ENCODE assay signal across 17 cellular contexts in the genomic region with DNA sequence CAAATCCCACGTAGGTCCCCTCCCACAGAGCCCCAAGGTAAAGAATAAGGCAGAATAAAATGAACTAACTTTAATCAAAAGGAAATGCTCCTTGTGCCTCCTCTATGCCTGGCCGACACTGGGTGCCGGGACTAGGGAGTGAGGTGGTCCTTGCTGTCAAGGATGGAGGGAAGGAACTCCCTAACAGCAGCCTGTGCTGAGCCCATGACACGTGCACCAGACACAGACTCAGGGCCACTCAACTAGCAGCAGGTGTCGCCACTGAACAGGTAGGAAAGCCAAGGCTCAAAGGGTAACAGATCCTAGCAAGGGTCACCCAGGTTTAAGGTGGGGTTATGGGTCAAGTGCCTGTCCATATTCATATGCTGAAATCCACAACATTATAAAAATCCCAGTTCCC. TPM values are rescaled to one million over a fixed set of nuclear protein-coding genes. Genes with fewer than 3 reads are reported as not detected.
"Had no signal": no experiment of that assay in that cellular context is flagged by ENCODE, and none has a peak within 500 bp of the region (broad histone marks: within the 10 kb centered on the region; RNA-seq: fewer than 3 reads in every experiment).

No MANE protein-coding gene starts in this region.

- H3K4me3 Mint-ChIP-seq: activated CD4-positive, alpha-beta memory T cell treated with anti-CD3 and anti-CD28 coated beads for 36 hours; activated naive CD8-positive, alpha-beta T cell treated with anti-CD3 and anti-CD28 coated beads for 36 hours; activated T-cell treated with anti-CD3 and anti-CD28 coated beads, Interleukin-2, amount 50 U/mL, for 72 hours; memory B cell; natural killer cell had no signal

- H3K9me3 ChIP-seq: left lung, sigmoid colon had no signal

- H3K36me3 Mint-ChIP-seq: activated CD4-positive, alpha-beta memory T cell treated with anti-CD3 and anti-CD28 coated beads for 36 hours; activated naive CD8-positive, alpha-beta T cell treated with anti-CD3 and anti-CD28 coated beads for 36 hours; memory B cell; natural killer cell had no signal

- DNase-seq: activated CD4-positive, alpha-beta memory T cell treated with anti-CD3 and anti-CD28 coated beads for 36 hours; activated CD4-positive, alpha-beta T cell treated with anti-CD3 and anti-CD28 coated beads for 1 hour; activated gamma-delta T cell treated with Interleukin-2 at 50 U/mL for 16 hours; activated naive CD8-positive, alpha-beta T cell treated with anti-CD3 and anti-CD28 coated beads for 36 hours; activated T-cell treated with anti-CD3 and anti-CD28 coated beads, Interleukin-2, amount 50 U/mL, for 72 hours; anterior cingulate cortex; cerebellar nuclear complex; dermis blood vessel endothelial cell; glutamatergic neuron; left lung; natural killer cell; sigmoid colon; stimulated activated CD4-positive, alpha-beta T cell treated with anti-CD3 and anti-CD28 coated beads, Interleukin-2, amount 100 ng/mL, for 24 hours; stimulated activated naive CD4-positive, alpha-beta T cell; trophoblast cell had no signal

- H3K27ac Mint-ChIP-seq: activated CD4-positive, alpha-beta memory T cell treated with anti-CD3 and anti-CD28 coated beads for 36 hours; activated naive CD8-positive, alpha-beta T cell treated with anti-CD3 and anti-CD28 coated beads for 36 hours; activated T-cell treated with anti-CD3 and anti-CD28 coated beads, Interleukin-2, amount 50 U/mL, for 72 hours; memory B cell; natural killer cell had no signal

- H3K4me1 Mint-ChIP-seq: activated naive CD8-positive, alpha-beta T cell treated with anti-CD3 and anti-CD28 coated beads for 36 hours; memory B cell; natural killer cell had no signal

- H3K4me3 ChIP-seq: left lung, sigmoid colon had no signal

- H3K36me3 ChIP-seq: left lung, sigmoid colon had no signal

- H3K9me3 Mint-ChIP-seq: activated CD4-positive, alpha-beta memory T cell treated with anti-CD3 and anti-CD28 coated beads for 36 hours; activated naive CD8-positive, alpha-beta T cell treated with anti-CD3 and anti-CD28 coated beads for 36 hours; activated T-cell treated with anti-CD3 and anti-CD28 coated beads, Interleukin-2, amount 50 U/mL, for 72 hours; memory B cell; natural killer cell had no signal

- H3K27ac ChIP-seq: left lung, sigmoid colon had no signal

- H3K4me1 ChIP-seq: left lung, sigmoid colon had no signal

- ATAC-seq: activated T-cell treated with anti-CD3 and anti-CD28 coated beads, Interleukin-2, amount 50 U/mL, for 72 hours; left lung; natural killer cell had no signal

RNA-seq across cellular contexts. Expression of a gene that starts 29.2 kb away (rescaled TPM):
- total RNA-seq: activated T-cell treated with anti-CD3 and anti-CD28 coated beads, Interleukin-2, amount 50 U/mL, for 72 hours; natural killer cell; T-helper 2 cell treated with Interferon-gamma antibody and Interleukin-4, amounts not matched to agents 100 ng/mL and 5 ng/mL, for 36 hours had no signal
